ENCODE assay signal across 21 cellular contexts in the genomic region with DNA sequence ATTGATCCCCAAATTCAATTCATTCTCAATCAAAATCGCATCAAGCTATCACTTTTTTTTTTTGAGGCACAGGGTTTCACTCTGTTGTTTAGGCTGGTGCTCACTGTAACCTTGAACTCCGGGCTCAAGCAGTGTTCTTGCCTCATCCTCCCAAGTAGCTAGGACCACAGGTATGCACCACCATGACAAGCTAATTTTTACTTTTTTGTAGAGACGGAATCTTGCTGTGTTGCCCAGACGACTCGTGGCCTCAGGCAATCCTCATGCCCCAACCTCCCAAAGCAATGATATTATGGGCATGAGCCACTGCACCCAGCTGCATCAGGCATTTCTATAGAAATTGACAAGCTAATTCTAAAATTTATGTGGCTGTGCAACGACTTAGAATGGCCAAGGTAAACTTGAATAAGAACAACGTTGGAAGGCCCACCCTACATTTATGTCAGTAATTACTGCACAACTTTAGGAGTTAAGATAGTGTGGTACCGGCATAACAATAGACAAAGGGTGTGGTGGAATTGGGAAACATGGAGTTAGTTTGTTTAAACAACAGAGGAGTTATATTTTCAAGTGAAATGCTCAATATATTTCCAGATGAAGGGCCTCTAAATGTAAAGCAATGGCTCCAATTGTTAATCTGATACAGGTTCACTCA.
"Had no signal": no experiment of that assay in that cellular context is flagged by ENCODE, and none has a peak within 500 bp of the region (broad histone marks: within the 10 kb centered on the region; RNA-seq: fewer than 3 reads in every experiment).

No MANE protein-coding gene starts in this region.

- H3K27ac ChIP-seq: left lung, lower lobe of right lung, ovary, skin epidermis, suprapubic skin, thoracic aorta, tibial artery, uterus had no signal

- H3K9me3 ChIP-seq: ovary, right atrium auricular region, suprapubic skin, thoracic aorta, uterus had no signal

- DNase-seq: hippocampal formation; kidney glomerular epithelial cell; left cardiac atrium; left lung; lower lobe of right lung; mammary epithelial cell; mesendoderm; naive thymus-derived CD4-positive, alpha-beta T cell; ovary; stimulated activated CD4-positive, alpha-beta T cell treated with anti-CD3 and anti-CD28 coated beads, Interleukin-4, amount 100 ng/mL, for 24 hours; stimulated activated naive CD4-positive, alpha-beta T cell; tibial artery; uterus had no signal

- H3K27me3 ChIP-seq: left lung, ovary, right atrium auricular region, suprapubic skin, tibial artery, uterus had no signal

- H3K36me3 ChIP-seq: left lung, lower lobe of right lung, ovary, right atrium auricular region, suprapubic skin, thoracic aorta, tibial artery, uterus had no signal

- H3K4me3 ChIP-seq: left lung, lower lobe of right lung, ovary, right atrium auricular region, skin epidermis, suprapubic skin, thoracic aorta, tibial artery, uterus had no signal

- FAIRE-seq: keratinocyte had no signal

- ATAC-seq: left cardiac atrium; left lung; lower lobe of right lung; naive thymus-derived CD4-positive, alpha-beta T cell; natural killer cell treated with Interleukin-12 subunit alpha and Interleukin-12 subunit beta and Interleukin-15 and Interleukin-18, amount 100 ng/mL, for 72 hours; sciatic nerve; stimulated activated effector memory CD8-positive, alpha-beta T cell treated with anti-CD3 and anti-CD28 coated beads, Interleukin-12 subunit alpha, Interleukin-12 subunit beta, amount 100 ng/mL, for 72 hours had no signal
